21 cellular contexts compared by ENCODE assay signal in the genomic region with DNA sequence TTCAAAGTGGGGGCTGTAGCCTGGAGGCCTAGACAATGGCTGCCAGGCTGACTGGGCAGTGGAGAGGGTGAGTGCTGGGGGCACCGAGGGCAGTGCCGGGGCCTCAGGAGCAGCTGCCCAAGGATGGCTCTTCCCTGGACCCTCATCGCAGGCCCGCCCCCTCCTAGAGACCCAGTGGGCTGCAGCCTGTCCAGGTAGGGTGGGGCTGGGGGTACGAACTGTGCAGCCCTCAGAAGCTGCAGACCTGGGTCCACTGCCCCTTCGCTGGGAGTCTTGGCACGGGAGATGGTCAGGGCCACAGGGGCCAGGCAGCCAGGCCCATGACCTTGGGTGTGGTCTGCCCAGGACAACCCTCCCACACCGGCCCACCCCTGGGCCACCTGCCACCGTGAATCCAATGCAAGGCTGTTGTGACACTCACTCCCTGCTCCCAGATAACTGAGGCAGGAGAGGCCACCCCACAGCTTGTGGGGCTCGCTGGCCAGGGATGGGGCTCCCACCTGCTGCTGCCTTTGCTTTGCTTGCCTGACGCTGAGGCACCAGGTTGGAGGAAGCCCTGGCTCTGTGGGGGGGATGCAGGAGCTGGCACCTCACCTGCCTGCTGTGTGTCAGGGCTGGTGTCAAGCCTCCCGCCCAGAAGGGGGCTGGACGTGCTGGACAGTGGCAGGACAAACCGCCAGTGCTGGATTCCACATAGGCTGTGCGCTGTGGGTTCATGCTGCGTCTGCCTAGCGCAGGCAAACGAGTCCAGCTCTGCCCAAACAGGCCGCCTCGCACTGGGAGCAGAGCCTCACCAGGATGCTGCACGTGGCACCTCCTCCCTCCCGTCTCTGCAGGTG. TPM values are rescaled to one million over a fixed set of nuclear protein-coding genes. Genes with fewer than 3 reads are reported as not detected.
DNase-seq lines count a peak whose midpoint lies in the region; ATAC-seq and TF ChIP-seq lines count a peak whose summit lies in the region.
"Had no signal": no experiment of that assay in that cellular context is flagged by ENCODE, and none has a peak within 500 bp of the region (broad histone marks: within the 10 kb centered on the region; RNA-seq: fewer than 3 reads in every experiment).

No MANE protein-coding gene starts in this region.

- H3K27ac Mint-ChIP-seq in activated naive CD8-positive, alpha-beta T cell treated with anti-CD3 and anti-CD28 coated beads, Interleukin-2, amount 10 ng/mL, durations not matched to agents 7 days and 5 days, result no peak overlapping the region
- H3K27ac Mint-ChIP-seq in activated naive CD8-positive, alpha-beta T cell treated with anti-CD3 and anti-CD28 coated beads, Interleukin-2, amount 50 U/mL, for 24 hours, result no peak overlapping the region
- no peak overlapping the region for H3K27ac Mint-ChIP-seq in H9
- H3K27ac Mint-ChIP-seq: activated T-helper 2 cell treated with anti-CD3 and anti-CD28 coated beads, Interferon-gamma antibody, Interleukin-2, Interleukin-4, amounts not matched to agents 10 μg/mL and 5 μg/mL and 100 μg/mL, durations not matched to agents 14 hours and 24 hours and 36 hours had no signal

- no peaks in the 10 kb centered on the region for H4K20me1 ChIP-seq in H9 (ENCODE audit: control insufficient read depth, insufficient read depth, insufficient read length)

- H2BK120ac ChIP-seq in H9 (ENCODE audit: low read depth, low read length, poor library complexity, severe bottlenecking), result no peak overlapping the region

- H3K36me3 Mint-ChIP-seq in activated naive CD8-positive, alpha-beta T cell treated with anti-CD3 and anti-CD28 coated beads, Interleukin-2, amount 10 ng/mL, durations not matched to agents 7 days and 5 days, result no peaks in the 10 kb centered on the region
- H3K36me3 Mint-ChIP-seq in activated naive CD8-positive, alpha-beta T cell treated with anti-CD3 and anti-CD28 coated beads, Interleukin-2, amount 50 U/mL, for 24 hours (ENCODE audit: low read depth), result no peaks in the 10 kb centered on the region
- H3K36me3 Mint-ChIP-seq in H9 (ENCODE audit: insufficient read depth in 1 of 3, low read depth in 3 of 3), result no peaks in the 10 kb centered on the region

- H2AFZ ChIP-seq in H9 (ENCODE audit: low read length), result no peak overlapping the region

- peaks cover 11% of the 10 kb centered on the region for H3K27me3 Mint-ChIP-seq in activated naive CD8-positive, alpha-beta T cell treated with anti-CD3 and anti-CD28 coated beads, Interleukin-2, amount 10 ng/mL, durations not matched to agents 7 days and 5 days
- H3K27me3 Mint-ChIP-seq in activated naive CD8-positive, alpha-beta T cell treated with anti-CD3 and anti-CD28 coated beads, Interleukin-2, amount 50 U/mL, for 24 hours, result peaks cover 25% of the 10 kb centered on the region
- H3K27me3 Mint-ChIP-seq in H9 (ENCODE audit: low read depth), result peaks cover 58% of the 10 kb centered on the region

- no peak overlapping the region for H3K4me3 ChIP-seq in colonic mucosa
- H3K4me3 ChIP-seq in suprapubic skin, result no peak overlapping the region
- H3K4me3 ChIP-seq: ascending aorta, GM23248 had no signal

- H3K23ac ChIP-seq in H9 (ENCODE audit: insufficient read length, low read depth, low read length), result no peak overlapping the region

- WGBS in suprapubic skin, result 64% methylated on average over 12 of the region's 22 CpGs
- no CpG with 5 or more reads among the region's 22 CpGs for WGBS in H9 (ENCODE audit: extremely low coverage, insufficient read length, low lambda C conversion rate)

- H3K14ac ChIP-seq in H9 (ENCODE audit: insufficient read depth, low read length), result no peak overlapping the region; the same call in 1 of the 2 replicates

- ATAC-seq in activated naive CD8-positive, alpha-beta T cell treated with anti-CD3 and anti-CD28 coated beads, Interleukin-2, amount 10 ng/mL, durations not matched to agents 7 days and 5 days (ENCODE audit: low read depth), result no peak
- no peak for ATAC-seq in activated naive CD8-positive, alpha-beta T cell treated with anti-CD3 and anti-CD28 coated beads, Interleukin-2, amount 50 U/mL, for 24 hours
- ATAC-seq in left colon (peak; percentile 38), GM21515 (IDR thresholded peaks at IDR 0.05; ENCODE audit: unreplicated experiment) (no peak)

- no peaks in the 10 kb centered on the region for H3K79me1 ChIP-seq in H9 (ENCODE audit: insufficient read depth, low read depth, low read length, poor library complexity, severe bottlenecking)

- H3K4me2 ChIP-seq in H9 (ENCODE audit: insufficient read depth, insufficient read length, low read length), result no peak overlapping the region

- TF ChIP-seq CTCF in colonic mucosa (IDR thresholded peaks at IDR 0.05), result no peak
- no peak for TF ChIP-seq CTCF in suprapubic skin (IDR thresholded peaks at IDR 0.05)
- TF ChIP-seq CTCF in H9 (conservative IDR thresholded peaks at IDR 0.05), result no peak

- no peaks in the 10 kb centered on the region for H3K9me3 ChIP-seq in colonic mucosa
- H3K9me3 ChIP-seq in suprapubic skin, result no peaks in the 10 kb centered on the region
- no peaks in the 10 kb centered on the region for H3K9me3 ChIP-seq in H9 (ENCODE audit: control insufficient read depth, low read depth, low read length)
- H3K9me3 ChIP-seq: ascending aorta had no signal

- peaks cover 5% of the 10 kb centered on the region for H3K27me3 ChIP-seq in colonic mucosa
- H3K27me3 ChIP-seq in suprapubic skin, result peaks cover 48% of the 10 kb centered on the region
- H3K27me3 ChIP-seq in H9 (ENCODE audit: insufficient read depth, low read length), result no peaks in the 10 kb centered on the region; the same call in 1 of the 2 replicates
- H3K27me3 ChIP-seq: ascending aorta had no signal

- no peak overlapping the region for H4K8ac ChIP-seq in H9 (replicated peaks; ENCODE audit: insufficient read length, low read depth, low read length)

- H3K36me3 ChIP-seq in colonic mucosa (no peaks in the 10 kb centered on the region), suprapubic skin (no peaks in the 10 kb centered on the region)
- H3K36me3 ChIP-seq: ascending aorta had no signal

- H2BK12ac ChIP-seq in H9 (ENCODE audit: insufficient read length, low read depth, low read length), result no peak overlapping the region

- H3K4ac ChIP-seq in H9 (ENCODE audit: low read depth, low read length), result no peak overlapping the region

- H3K79me2 ChIP-seq in H9 (ENCODE audit: insufficient read depth, low read length), result no peaks in the 10 kb centered on the region

- peaks cover 10% of the 10 kb centered on the region for H3K4me1 Mint-ChIP-seq in activated naive CD8-positive, alpha-beta T cell treated with anti-CD3 and anti-CD28 coated beads, Interleukin-2, amount 10 ng/mL, durations not matched to agents 7 days and 5 days
- H3K4me1 Mint-ChIP-seq in activated naive CD8-positive, alpha-beta T cell treated with anti-CD3 and anti-CD28 coated beads, Interleukin-2, amount 50 U/mL, for 24 hours, result peaks cover 19% of the 10 kb centered on the region
- no peaks in the 10 kb centered on the region for H3K4me1 Mint-ChIP-seq in H9

- H4K5ac ChIP-seq in H9 (ENCODE audit: insufficient read length, low read depth, low read length), result no peak overlapping the region

- POLR2A ChIA-PET in activated naive CD8-positive, alpha-beta T cell treated with anti-CD3 and anti-CD28 coated beads, Interleukin-2, amount 10 ng/mL, durations not matched to agents 7 days and 5 days (lab: Charles Lee), result no interaction called here

- no peak overlapping the region for H3K56ac ChIP-seq in H9 (ENCODE audit: insufficient read length, low read depth, low read length)

- DNase-seq in activated naive CD8-positive, alpha-beta T cell treated with anti-CD3 and anti-CD28 coated beads, Interleukin-2, amount 10 ng/mL, durations not matched to agents 7 days and 5 days, result peak; percentile 20
- DNase-seq in activated naive CD8-positive, alpha-beta T cell treated with anti-CD3 and anti-CD28 coated beads, Interleukin-2, amount 50 U/mL, for 24 hours, result no peak
- DNase-seq in colonic mucosa (peak; percentile 39), left colon (peak; percentile 22 to 29), suprapubic skin (ENCODE audit: low spot score in 2 of 2) (peak; percentile 48 to 73), H9 (no peak), DMS53 treated with DMSO at 0.1 percent for 48 hours (lab: John Stamatoyannopoulos, UW; ENCODE audit: unreplicated experiment) (no peak)
- DNase-seq: activated CD8-positive, alpha-beta memory T cell treated with anti-CD3 and anti-CD28 coated beads for 24 hours; DMS79 treated with DMSO at 0.1 percent for 48 hours; kidney glomerular epithelial cell; NCI-H1694 treated with DMSO at 0.1 percent for 48 hours; NCI-H2227 treated with DMSO at 0.1 percent for 48 hours; occipital lobe; SHP77 treated with DMSO at 0.1 percent for 48 hours; stimulated activated CD4-positive, alpha-beta T cell treated with anti-CD3 and anti-CD28 coated beads, Interleukin-4, amount 100 ng/mL, for 24 hours had no signal

- H3K27ac ChIP-seq in colonic mucosa, result peak overlapping the region; percentile 27
- no peak overlapping the region for H3K27ac ChIP-seq in suprapubic skin
- no peak overlapping the region for H3K27ac ChIP-seq in H9 (ENCODE audit: insufficient read length, low read depth, low read length)
- H3K27ac ChIP-seq: ascending aorta, GM23248, VCaP had no signal

- TF ChIP-seq POLR2A in suprapubic skin (IDR thresholded peaks at IDR 0.05), result no peak

- no peak overlapping the region for H3T11ph ChIP-seq in H9 (ENCODE audit: low read length)

- peaks cover 16% of the 10 kb centered on the region for H3K4me1 ChIP-seq in colonic mucosa
- peaks cover 8% of the 10 kb centered on the region for H3K4me1 ChIP-seq in suprapubic skin
- H3K4me1 ChIP-seq in H9 (ENCODE audit: insufficient read depth, low read length), result no peaks in the 10 kb centered on the region
- H3K4me1 ChIP-seq: ascending aorta had no signal

- H3K9ac ChIP-seq in colonic mucosa (ENCODE audit: low read depth in 2 of 2, low read length in 2 of 2) (peak overlapping the region; percentile 12 to 24), H9 (ENCODE audit: extremely low read depth, insufficient read length, low read length) (no peak overlapping the region)
- H3K9ac ChIP-seq: GM23248 had no signal

- H3K23me2 ChIP-seq in H9 (ENCODE audit: insufficient read length, low read depth, low read length, poor library complexity, severe bottlenecking), result no peaks in the 10 kb centered on the region

- no peak overlapping the region for H4K91ac ChIP-seq in H9 (ENCODE audit: insufficient read length, low read depth, low read length)

- no peak overlapping the region for H2BK15ac ChIP-seq in H9 (ENCODE audit: low read depth, low read length)

- TF ChIP-seq EP300 in suprapubic skin (IDR thresholded peaks at IDR 0.05), result no peak

- no peak overlapping the region for H3K4me3 Mint-ChIP-seq in activated naive CD8-positive, alpha-beta T cell treated with anti-CD3 and anti-CD28 coated beads, Interleukin-2, amount 10 ng/mL, durations not matched to agents 7 days and 5 days
- no peak overlapping the region for H3K4me3 Mint-ChIP-seq in activated naive CD8-positive, alpha-beta T cell treated with anti-CD3 and anti-CD28 coated beads, Interleukin-2, amount 50 U/mL, for 24 hours
- no peak overlapping the region for H3K4me3 Mint-ChIP-seq in H9
- H3K4me3 Mint-ChIP-seq: CD8-positive, alpha-beta memory T cell had no signal

- no peak overlapping the region for H2BK5ac ChIP-seq in H9 (ENCODE audit: insufficient read length, low read length)

- H2AK5ac ChIP-seq in H9 (ENCODE audit: insufficient read length, low read length), result no peak overlapping the region

- H3K18ac ChIP-seq in H9 (ENCODE audit: insufficient read length, low read depth, low read length), result no peak overlapping the region

- intact Hi-C loops in colonic mucosa (cut with DNase I) (no loop called here), left colon (cut with DNase I, micrococcal nuclease) (no loop called here)

- H2BK20ac ChIP-seq in H9 (ENCODE audit: low read depth, low read length, poor library complexity, severe bottlenecking), result no peak overlapping the region

- H3K9me3 Mint-ChIP-seq in activated naive CD8-positive, alpha-beta T cell treated with anti-CD3 and anti-CD28 coated beads, Interleukin-2, amount 10 ng/mL, durations not matched to agents 7 days and 5 days, result no peaks in the 10 kb centered on the region
- no peaks in the 10 kb centered on the region for H3K9me3 Mint-ChIP-seq in activated naive CD8-positive, alpha-beta T cell treated with anti-CD3 and anti-CD28 coated beads, Interleukin-2, amount 50 U/mL, for 24 hours
- H3K9me3 Mint-ChIP-seq in H9, result no peaks in the 10 kb centered on the region
- H3K9me3 Mint-ChIP-seq: activated T-helper 2 cell treated with anti-CD3 and anti-CD28 coated beads, Interferon-gamma antibody, Interleukin-2, Interleukin-4, amounts not matched to agents 10 μg/mL and 5 μg/mL and 100 μg/mL, durations not matched to agents 14 hours and 24 hours and 36 hours had no signal

RNA-seq across cellular contexts. Expression of a gene that starts 23.1 kb away (rescaled TPM):
- 1 to 10 TPM; 2.0 to 2.3 TPM for total RNA-seq in activated naive CD8-positive, alpha-beta T cell treated with anti-CD3 and anti-CD28 coated beads, Interleukin-2, amount 10 ng/mL, durations not matched to agents 7 days and 5 days
- total RNA-seq in colonic mucosa (10 to 100 TPM; 70.0 to 78.8 TPM), left colon (100 to 1,000 TPM in 1 of 2 donors, 10 to 100 TPM in 1; 78.1 to 170 TPM), suprapubic skin (1 to 10 TPM; 3.7 to 5.9 (median 4.3) TPM), H9 (2021) (0.75 and 0.85 TPM in 2 replicates)

Comparison
In these comparisons a context has a peak if more than half of its experiments do, and no peak if none do; other contexts are left out.
1. DNase-seq: peak in activated naive CD8-positive, alpha-beta T cell treated with anti-CD3 and anti-CD28 coated beads, Interleukin-2, amount 10 ng/mL, durations not matched to agents 7 days and 5 days (single experiment), colonic mucosa (single experiment), left colon (2 of 2) and suprapubic skin (2 of 2); none in activated naive CD8-positive, alpha-beta T cell treated with anti-CD3 and anti-CD28 coated beads, Interleukin-2, amount 50 U/mL, for 24 hours (single experiment), H9 (single experiment) and DMS53 treated with DMSO at 0.1 percent for 48 hours (single experiment).
2. RNA of a gene that starts 23.1 kb away (total RNA-seq): 78.1 to 170 TPM in left colon and 70.0 to 78.8 TPM in colonic mucosa; 3.7 to 5.9 TPM in suprapubic skin, 2.0 to 2.3 TPM in activated naive CD8-positive, alpha-beta T cell treated with anti-CD3 and anti-CD28 coated beads, Interleukin-2, amount 10 ng/mL, durations not matched to agents 7 days and 5 days and 0.75 to 0.85 TPM in H9; every median in the first group is over 10 times any median in the second.